12 cellular contexts compared by ENCODE assay signal in the genomic region with DNA sequence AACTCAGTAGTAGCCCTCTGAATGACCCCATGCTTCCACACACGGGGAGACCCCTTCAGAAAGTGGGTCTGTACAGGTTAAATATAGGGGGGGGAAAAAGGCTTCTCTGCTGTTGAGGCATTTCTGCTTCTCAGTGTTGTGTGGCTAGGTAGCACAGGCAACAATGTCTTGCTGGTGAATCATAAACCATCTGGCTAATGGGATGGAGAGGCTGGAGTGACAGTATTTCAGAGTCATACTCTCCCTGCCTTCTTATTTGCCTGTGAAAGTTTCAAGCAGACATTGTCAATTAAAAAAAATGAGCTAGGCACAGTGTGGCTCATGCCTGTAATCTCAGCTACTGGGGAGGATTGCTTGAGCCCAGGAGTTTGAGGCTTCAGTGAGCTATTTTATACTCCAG. TPM values are rescaled to one million over a fixed set of nuclear protein-coding genes. Genes with fewer than 3 reads are reported as not detected.
DNase-seq lines count a peak whose midpoint lies in the region; ATAC-seq and TF ChIP-seq lines count a peak whose summit lies in the region.
"Had no signal": no experiment of that assay in that cellular context is flagged by ENCODE, and none has a peak within 500 bp of the region (broad histone marks: within the 10 kb centered on the region; RNA-seq: fewer than 3 reads in every experiment).

No MANE protein-coding gene starts in this region.

- no peaks in the 10 kb centered on the region for H3K4me1 ChIP-seq in CD4-positive, CD25-positive, alpha-beta regulatory T cell (ENCODE audit: control insufficient read depth, insufficient read depth, low read length, poor library complexity, severe bottlenecking)
- H3K4me1 ChIP-seq in SK-N-SH (ENCODE audit: control insufficient read depth in 1 of 2, insufficient read depth in 2 of 2, low read depth in 1 of 2, low read length in 1 of 2), result peaks cover 0 to 10% of the 10 kb centered on the region in 2 experiments; a peak in 3 of 4 replicates
- H3K4me1 ChIP-seq in Caco-2, result no peaks in the 10 kb centered on the region

- WGBS in SK-N-SH (ENCODE audit: low lambda C conversion rate), result 60% methylated on average over 1 of the region's 1 CpG

- peaks cover 55% of the 10 kb centered on the region for H3K36me3 Mint-ChIP-seq in CD4-positive, CD25-positive, alpha-beta regulatory T cell
- H3K36me3 Mint-ChIP-seq in Caco-2 (ENCODE audit: insufficient read depth, unreplicated experiment), result peaks cover 59% of the 10 kb centered on the region

- BruUV-seq in Caco-2 (replicated peaks; lab: Mats Ljungman, UMichigan), result no TSS peak

- no peaks in the 10 kb centered on the region for H3K79me2 ChIP-seq in SK-N-SH (ENCODE audit: insufficient read depth)

- H3K27me3 ChIP-seq in CD4-positive, CD25-positive, alpha-beta regulatory T cell (ENCODE audit: control insufficient read depth, insufficient read depth, low read length), result no peaks in the 10 kb centered on the region
- no peaks in the 10 kb centered on the region for H3K27me3 ChIP-seq in SK-N-SH (ENCODE audit: insufficient read depth)
- H3K27me3 ChIP-seq in Caco-2 (replicated peaks; ENCODE audit: control insufficient read depth, insufficient read depth, low read length), result no peaks in the 10 kb centered on the region

- no peak for ATAC-seq in CD4-positive, CD25-positive, alpha-beta regulatory T cell (ENCODE audit: low read depth in 2 of 2)
- no peak for ATAC-seq in HG03469 (IDR thresholded peaks at IDR 0.05; ENCODE audit: unreplicated experiment)
- ATAC-seq: left colon had no signal

- CTCF ChIA-PET in SK-N-SH (lab: Yijun Ruan, JAX) (interaction anchor here (1.0 kb wide), 1 partner anchor 14 kb away, joined by 3 read pairs; a partner anchor contains a TSS), Caco-2 (lab: Charles Lee) (no interaction called here)

- H3K9me3 Mint-ChIP-seq in CD4-positive, CD25-positive, alpha-beta regulatory T cell, result peaks cover 0 to 3% (median 0%) of the 10 kb centered on the region in 7 donors
- H3K9me3 Mint-ChIP-seq in Caco-2 (ENCODE audit: unreplicated experiment), result no peaks in the 10 kb centered on the region

- H3F3A ChIP-seq in SK-N-SH (replicated peaks; ENCODE audit: insufficient read depth), result peaks cover 12% of the 10 kb centered on the region

- no peaks in the 10 kb centered on the region for H3K9me2 ChIP-seq in SK-N-SH

- TF ChIP-seq EP300 in SK-N-SH (IDR thresholded peaks at IDR 0.05; ENCODE audit: borderline replicate concordance in 1 of 2, low read depth in 1 of 2, low read length in 1 of 2), result no peak

- H3K4me3 Mint-ChIP-seq in CD4-positive, CD25-positive, alpha-beta regulatory T cell, result no peak overlapping the region
- no peak overlapping the region for H3K4me3 Mint-ChIP-seq in Caco-2 (ENCODE audit: unreplicated experiment)

- no peaks in the 10 kb centered on the region for H3K27me3 Mint-ChIP-seq in CD4-positive, CD25-positive, alpha-beta regulatory T cell
- H3K27me3 Mint-ChIP-seq in Caco-2 (ENCODE audit: insufficient read depth, unreplicated experiment), result no peaks in the 10 kb centered on the region

- no peaks in the 10 kb centered on the region for H3K9me3 ChIP-seq in CD4-positive, CD25-positive, alpha-beta regulatory T cell (ENCODE audit: control insufficient read depth in 2 of 2, low read length in 2 of 2)
- H3K9me3 ChIP-seq in SK-N-SH, result no peaks in the 10 kb centered on the region
- no peaks in the 10 kb centered on the region for H3K9me3 ChIP-seq in Caco-2

- DNase-seq in A172 (ENCODE audit: low spot score), result peak; percentile 34
- no peak for DNase-seq in CD4-positive, CD25-positive, alpha-beta regulatory T cell
- no peak for DNase-seq in SK-N-SH
- DNase-seq in foreskin fibroblast, result peak; percentile 70 to 84
- no peak for DNase-seq in posterior vena cava (ENCODE audit: low spot score)
- DNase-seq in NCI-H1048 (lab: John Stamatoyannopoulos, UW), result no peak
- DNase-seq in Caco-2, result no peak
- DNase-seq: activated naive CD4-positive, alpha-beta T cell; left colon; NCI-H1930 had no signal

- H4K20me1 ChIP-seq in SK-N-SH (ENCODE audit: insufficient read depth), result no peaks in the 10 kb centered on the region

- peaks cover 65% of the 10 kb centered on the region for H3K36me3 ChIP-seq in CD4-positive, CD25-positive, alpha-beta regulatory T cell (ENCODE audit: control insufficient read depth, insufficient read depth, low read length)
- H3K36me3 ChIP-seq in SK-N-SH (replicated peaks in 1 of 2; ENCODE audit: control insufficient read depth in 1 of 2, insufficient read depth in 2 of 2, low read length in 1 of 2) (peaks cover 10 to 51% of the 10 kb centered on the region in 2 experiments), Caco-2 (ENCODE audit: control insufficient read depth, insufficient read depth, low read length) (no peaks in the 10 kb centered on the region)

- TF ChIP-seq RAD21 in SK-N-SH (IDR thresholded peaks at IDR 0.05; ENCODE audit: low read length), result no peak

- no peak for TF ChIP-seq CTCF in SK-N-SH (IDR thresholded peaks at IDR 0.05)
- no peak for TF ChIP-seq CTCF in foreskin fibroblast (IDR thresholded peaks at IDR 0.05; ENCODE audit: low read depth, low read length)
- no peak for TF ChIP-seq CTCF in Caco-2 (IDR thresholded peaks at IDR 0.05; ENCODE audit: insufficient read depth in 1 of 2, low read depth in 1 of 2, low read length in 1 of 2, severe bottlenecking in 1 of 2, unreplicated experiment in 1 of 2)

- POLR2A ChIA-PET in SK-N-SH (lab: Yijun Ruan, JAX), result interaction anchor here (0.6 kb wide), 1 partner anchor 277 kb away, joined by 3 read pairs; no protein-coding TSS in a partner anchor
- POLR2A ChIA-PET in Caco-2 (lab: Charles Lee), result no interaction called here

- no peak overlapping the region for H3K27ac ChIP-seq in CD4-positive, CD25-positive, alpha-beta regulatory T cell (ENCODE audit: insufficient read depth, low read length, poor library complexity, severe bottlenecking)
- peak overlapping the region in 1 of 2 experiments; percentile 62; a peak in 2 of 4 replicates for H3K27ac ChIP-seq in SK-N-SH (ENCODE audit: low read depth in 2 of 2, low read length in 1 of 2)
- H3K27ac ChIP-seq: VCaP had no signal

- H3K4me3 ChIP-seq in CD4-positive, CD25-positive, alpha-beta regulatory T cell (ENCODE audit: low read depth, low read length), result no peak overlapping the region
- no peak overlapping the region for H3K4me3 ChIP-seq in SK-N-SH (ENCODE audit: low read depth in 2 of 2, low read length in 1 of 2)
- no peak overlapping the region for H3K4me3 ChIP-seq in foreskin fibroblast (ENCODE audit: low read depth in 1 of 2, low read length in 2 of 2)
- no peak overlapping the region for H3K4me3 ChIP-seq in Caco-2 (ENCODE audit: low read depth, low read length)

- peak overlapping the region in 2 of 3 donors; percentile 48 to 86 for H3K27ac Mint-ChIP-seq in CD4-positive, CD25-positive, alpha-beta regulatory T cell
- no peak overlapping the region for H3K27ac Mint-ChIP-seq in Caco-2 (ENCODE audit: unreplicated experiment)

- intact Hi-C loops in posterior vena cava (cut with DNase I), result no loop called here
- intact Hi-C loops in Caco-2 (cut with micrococcal nuclease; ENCODE audit: unreplicated experiment), result no loop called here

- 0 out of 2 replicates have a peak overlapping the region, but pooled peaks have one; percentile 2 for H3K9ac ChIP-seq in SK-N-SH

- H2AFZ ChIP-seq in SK-N-SH (ENCODE audit: low read depth), result no peak overlapping the region

- no peak overlapping the region for H3K4me2 ChIP-seq in SK-N-SH

- H3K4me1 Mint-ChIP-seq in CD4-positive, CD25-positive, alpha-beta regulatory T cell, result peaks cover 12 to 19% (median 16%) of the 10 kb centered on the region in 4 donors
- H3K4me1 Mint-ChIP-seq in Caco-2 (ENCODE audit: low read depth, unreplicated experiment), result no peaks in the 10 kb centered on the region

TF ChIP-seq in SK-N-SH, 30 proteins besides CTCF, POLR2A, EP300 and RAD21:
- TF ChIP-seq TAF1 (IDR thresholded peaks at IDR 0.05; ENCODE audit: borderline replicate concordance, low read depth, low read length) (no peak), SIN3A (IDR thresholded peaks at IDR 0.05; ENCODE audit: borderline replicate concordance, low read depth, low read length) (no peak), JUND (IDR thresholded peaks at IDR 0.05) (peak; percentile 31; the same call in 1 of the 2 replicates), FOSL2 (IDR thresholded peaks at IDR 0.05; ENCODE audit: borderline replicate concordance, low read depth) (peak; percentile 53), TCF12 (IDR thresholded peaks at IDR 0.05) (peak; percentile 57)
- TF ChIP-seq, protein P1, sequence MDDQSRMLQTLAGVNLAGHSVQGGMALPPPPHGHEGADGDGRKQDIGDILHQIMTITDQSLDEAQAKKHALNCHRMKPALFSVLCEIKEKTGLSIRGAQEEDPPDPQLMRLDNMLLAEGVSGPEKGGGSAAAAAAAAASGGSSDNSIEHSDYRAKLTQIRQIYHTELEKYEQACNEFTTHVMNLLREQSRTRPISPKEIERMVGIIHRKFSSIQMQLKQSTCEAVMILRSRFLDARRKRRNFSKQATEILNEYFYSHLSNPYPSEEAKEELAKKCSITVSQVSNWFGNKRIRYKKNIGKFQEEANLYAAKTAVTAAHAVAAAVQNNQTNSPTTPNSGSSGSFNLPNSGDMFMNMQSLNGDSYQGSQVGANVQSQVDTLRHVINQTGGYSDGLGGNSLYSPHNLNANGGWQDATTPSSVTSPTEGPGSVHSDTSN (IDR thresholded peaks at IDR 0.05), result peak; percentile 46; the same call in 1 of the 2 replicates
TF ChIP-seq in SK-N-SH: peak in this region for 4.

RNA-seq across cellular contexts. Expression of a gene that starts 14.2 kb away (rescaled TPM):
- not detected in 2 replicates for total RNA-seq in A172 (2014; rRNA removed; shearing (Covaris generic))
- 1.7 TPM for total RNA-seq in CD4-positive, CD25-positive, alpha-beta regulatory T cell
- polyA plus RNA-seq in CD4-positive, CD25-positive, alpha-beta regulatory T cell, result 1 to 10 TPM in 2 of 4 donors, under 1 TPM in 2; 0.45 to 2.1 (median 1.0) TPM
- polyA plus RNA-seq in SK-N-SH (2012; rRNA removed), result 0.08 and 0.10 TPM in 2 replicates
- 0.12 and 0.14 TPM in 2 replicates for polyA plus RNA-seq in SK-N-SH (2012; cell fraction: cytosol; rRNA removed)
- polyA plus RNA-seq in SK-N-SH (2012; cell fraction: nucleus; rRNA removed), result 0.08 and 0.09 TPM in 2 replicates
- total RNA-seq in posterior vena cava, result 10 to 100 TPM; 17.7 to 36.8 TPM
- total RNA-seq in Caco-2 (2022), result 0.97 TPM in 1 of 2 replicates, not detected in the other

Comparison
In these comparisons a context has a peak if more than half of its experiments do, and no peak if none do; other contexts are left out.
1. DNase-seq: peak in A172 (single experiment) and foreskin fibroblast (2 of 2); none in CD4-positive, CD25-positive, alpha-beta regulatory T cell (0 of 3), SK-N-SH (single experiment), posterior vena cava (single experiment), NCI-H1048 (single experiment) and Caco-2 (0 of 2).